In the genomic region with DNA sequence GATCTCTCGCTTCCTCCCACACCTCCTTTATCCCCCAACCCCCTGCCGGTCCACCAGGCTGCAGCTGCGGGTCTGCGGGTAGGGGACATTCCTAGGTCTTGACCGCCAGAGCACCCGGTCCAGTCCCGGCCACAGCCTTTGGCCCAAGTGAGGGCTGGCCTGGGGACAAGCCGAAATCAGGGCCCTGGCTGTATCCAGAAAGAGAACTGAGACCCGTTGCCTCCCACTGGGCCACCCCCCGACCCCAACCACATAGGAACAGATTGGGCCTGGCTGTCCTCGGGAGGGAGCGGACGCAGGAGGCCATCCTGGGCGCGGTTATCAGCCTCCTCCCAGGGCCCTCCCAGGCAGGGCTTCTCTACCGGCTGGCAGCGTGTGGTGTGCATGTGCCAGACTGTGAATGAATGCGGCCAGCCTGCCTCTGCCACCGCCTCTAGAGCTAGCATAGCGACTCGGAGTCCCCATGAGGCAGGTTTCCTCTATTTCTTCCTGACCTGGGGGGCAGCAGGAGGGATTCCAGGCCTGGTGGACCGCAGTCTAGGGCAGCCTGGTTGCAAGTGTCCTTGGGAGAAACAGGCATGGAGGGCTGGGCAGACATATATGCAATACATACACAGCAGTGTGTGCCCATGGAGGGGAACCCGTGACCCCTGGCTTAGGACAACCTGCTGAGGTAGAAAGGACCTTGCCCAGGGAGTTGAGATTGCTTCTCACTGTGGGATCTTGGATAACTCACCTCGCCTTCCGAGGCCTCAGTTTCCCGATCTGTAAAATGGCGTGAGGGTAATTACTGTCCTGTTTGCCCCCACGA, we compare ENCODE assay signal across 8 cellular contexts.
DNase-seq lines count a peak whose midpoint lies in the region; ATAC-seq, FAIRE-seq and TF ChIP-seq lines count a peak whose summit lies in the region.

No MANE protein-coding gene starts in this region.

- H3K36me3 ChIP-seq in ACC112 (ENCODE audit: insufficient read depth, low read length) (no peaks in the 10 kb centered on the region), HUES6 (ENCODE audit: control insufficient read depth, insufficient read depth, low read length) (no peaks in the 10 kb centered on the region)

- in situ Hi-C loops in ACHN (cut with HindIII; ENCODE audit: low pct_ligation_motif_present, low pct_unique_long_range_greater_than_20kb, low sequenced_read_pairs), result no loop called here

- H3K4me3 ChIP-seq in ACC112 (ENCODE audit: low read depth, low read length) (peak overlapping the region; percentile 67), HUES6 (ENCODE audit: low read depth, low read length) (peak overlapping the region; percentile 90)

- FAIRE-seq in H54 (lab: Jason Lieb, UNC), result no peak

- no peak for ATAC-seq in HG03097 (IDR thresholded peaks at IDR 0.05; ENCODE audit: low FRiP score, unreplicated experiment)

- peak overlapping the region; percentile 85 for H3K9ac ChIP-seq in HUES6 (ENCODE audit: low read length)

- no peak for TF ChIP-seq POLR2A in H54 (IDR thresholded peaks at IDR 0.05; ENCODE audit: low read depth, low read length)

- no peaks in the 10 kb centered on the region for H3K79me2 ChIP-seq in ACC112 (ENCODE audit: control insufficient read depth, insufficient read depth, low read length, unreplicated experiment)

- peaks cover 57% of the 10 kb centered on the region for H3K27me3 ChIP-seq in ACC112 (ENCODE audit: insufficient read depth, low read length)
- H3K27me3 ChIP-seq in HUES6 (ENCODE audit: control insufficient read depth, insufficient read depth, low read length), result no peaks in the 10 kb centered on the region

- DNase-seq in activated T-cell treated with anti-CD3 and anti-CD28 coated beads, Interleukin-2, amount 50 U/mL, for 1 hour, result peak; percentile 59
- peak; percentile 49 for DNase-seq in germinal center (ENCODE audit: low spot score)
- peak; percentile 67 for DNase-seq in retina
- no peak for DNase-seq in ACHN
- DNase-seq in H54 (ENCODE audit: insufficient read length, low spot score), result no peak

- no peak overlapping the region for H3K27ac ChIP-seq in ACC112 (ENCODE audit: low read depth, low read length)
- peak overlapping the region; percentile 91; the same call in 1 of the 2 replicates for H3K27ac ChIP-seq in HUES6 (ENCODE audit: low read depth, low read length)

- peaks cover 11% of the 10 kb centered on the region for H3K4me1 ChIP-seq in ACC112 (ENCODE audit: control insufficient read depth, insufficient read depth, low read length, unreplicated experiment)
- H3K4me1 ChIP-seq in HUES6 (ENCODE audit: control insufficient read depth, insufficient read depth, low read length), result peaks cover 36% of the 10 kb centered on the region

- 0 out of 2 replicates have a peak, but pooled peaks cover 4% of the 10 kb centered on the region for H3K9me3 ChIP-seq in HUES6 (ENCODE audit: control insufficient read depth, insufficient read depth, low read depth, low read length)

- H2AFZ ChIP-seq in ACC112 (ENCODE audit: low read length, unreplicated experiment), result no peak overlapping the region

Comparison
In these comparisons a context has a peak if more than half of its experiments do, and no peak if none do; other contexts are left out.
1. DNase-seq: peak in activated T-cell treated with anti-CD3 and anti-CD28 coated beads, Interleukin-2, amount 50 U/mL, for 1 hour (single experiment), germinal center (single experiment) and retina (single experiment); none in ACHN (single experiment) and H54 (single experiment).